12 cellular contexts compared by ENCODE assay signal in genomic region chr20:46609043-46609442, GRCh38. TPM values are rescaled to one million over a fixed set of nuclear protein-coding genes. Genes with fewer than 3 reads are reported as not detected.
"Had no signal": no experiment of that assay in that cellular context is flagged by ENCODE, and none has a peak within 500 bp of the region (broad histone marks: within the 10 kb centered on the region; RNA-seq: fewer than 3 reads in every experiment).

No MANE protein-coding gene starts in this region.

- H3K4me3 ChIP-seq: GM23248, HAP-1 had no signal

- DNase-seq: GM23248, GOT3, H7, IMR-90, Karpas-422, KBM-7 had no signal

- H3K4me1 ChIP-seq: HAP-1 had no signal

- H3K9ac ChIP-seq: GM23248, KMS-11 had no signal

- H3K27ac ChIP-seq: GM23248, HL-60, KMS-11 had no signal

- H3K36me3 ChIP-seq: HAP-1 had no signal

- H2AFZ ChIP-seq: GM23248 had no signal

- H3K4me2 ChIP-seq: KMS-11 had no signal

- H3K9me3 ChIP-seq: HAP-1 had no signal

- ATAC-seq: HCT116 had no signal

RNA-seq across cellular contexts. Expression of gene SLC13A3, which starts 42.2 kb away (rescaled TPM):
- total RNA-seq: H4, HT1080 had no signal

RNA-seq across cellular contexts. Expression of gene OCSTAMP, which starts 58.6 kb away (rescaled TPM):
- total RNA-seq: GM23248, H4, H7, HT1080, IMR-90 had no signal
- polyA plus RNA-seq: GM23248, IMR-90 had no signal
